ENCODE assay signal across 8 cellular contexts in the genomic region with DNA sequence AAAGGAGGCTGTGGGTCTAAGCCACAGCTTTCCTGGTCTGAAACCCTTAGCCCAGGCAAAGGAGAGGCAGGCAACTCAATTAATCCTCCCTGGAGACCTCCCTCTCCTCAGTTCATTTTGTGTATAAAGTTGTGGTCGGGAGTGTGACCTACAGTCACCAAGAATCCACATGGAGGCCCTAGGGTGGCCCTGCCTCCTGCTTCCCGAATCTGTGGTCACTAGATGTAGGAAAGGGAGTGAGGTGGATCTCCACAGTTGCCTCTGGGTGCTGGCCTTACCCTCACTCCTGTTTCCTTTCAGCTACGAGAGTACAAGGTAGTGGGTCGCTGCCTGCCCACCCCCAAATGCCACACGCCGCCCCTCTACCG. TPM values are rescaled to one million over a fixed set of nuclear protein-coding genes. Genes with fewer than 3 reads are reported as not detected.
DNase-seq lines count a peak whose midpoint lies in the region; ATAC-seq, FAIRE-seq and TF ChIP-seq lines count a peak whose summit lies in the region.

No MANE protein-coding gene starts in this region.

- H3K9ac ChIP-seq in parathyroid adenoma, result no peak overlapping the region

- in situ Hi-C loops in KBM-7 (cut with MboI; ENCODE audit: low pct_unique_long_range_greater_than_20kb, low sequenced_read_pairs), result no loop called here

- FAIRE-seq in RCC 7860 (lab: Jason Lieb, UNC), result no peak

- no peaks in the 10 kb centered on the region for H3K36me3 ChIP-seq in parathyroid adenoma (ENCODE audit: control insufficient read depth, insufficient read depth, low read length)

- no peak for ATAC-seq in GM19395 (IDR thresholded peaks at IDR 0.05; ENCODE audit: unreplicated experiment)
- ATAC-seq in left colon, result no peak

- no peak for TF ChIP-seq CTCF in epithelial cell of proximal tubule (conservative IDR thresholded peaks at IDR 0.05; ENCODE audit: low read depth, low read length)
- TF ChIP-seq CTCF in parathyroid adenoma (IDR thresholded peaks at IDR 0.05), result no peak

- no peaks in the 10 kb centered on the region for H3K9me3 ChIP-seq in parathyroid adenoma (ENCODE audit: control insufficient read depth, low read length)

- intact Hi-C loops in left colon (cut with DNase I, micrococcal nuclease), result loop anchor here in 1 of 2 donors (10.0 kb wide), 1 partner anchor 64 kb away; no protein-coding TSS in a partner anchor

- peak overlapping the region; percentile 87 for H3K4me2 ChIP-seq in parathyroid adenoma (ENCODE audit: low read length)

- H3K4me3 ChIP-seq in epithelial cell of proximal tubule (ENCODE audit: low read depth, low read length) (peak overlapping the region; percentile 93), parathyroid adenoma (ENCODE audit: low read depth, low read length) (peak overlapping the region; percentile 96)

- no peak overlapping the region for H2AFZ ChIP-seq in parathyroid adenoma

- no peaks in the 10 kb centered on the region for H3K27me3 ChIP-seq in parathyroid adenoma (ENCODE audit: control insufficient read depth, insufficient read depth, low read length)

- DNase-seq in EH (ENCODE audit: low read depth), result peak; percentile 33
- peak; percentile 25 for DNase-seq in RCC 7860 (ENCODE audit: low spot score)
- DNase-seq in epithelial cell of proximal tubule (ENCODE audit: low read depth), result no peak
- DNase-seq in HK-2 (ENCODE audit: unreplicated experiment), result no peak
- DNase-seq in KBM-7, result no peak
- no peak for DNase-seq in left colon

- no peak overlapping the region for H3K27ac ChIP-seq in parathyroid adenoma

- peaks cover 18% of the 10 kb centered on the region for H3K79me2 ChIP-seq in parathyroid adenoma

- H3K4me1 ChIP-seq in parathyroid adenoma, result peaks cover 7% of the 10 kb centered on the region

RNA-seq across cellular contexts. Expression of a gene that starts 1.3 kb away (rescaled TPM):
- total RNA-seq in epithelial cell of proximal tubule, result 1,780 and 2,411 TPM in 2 replicates
- total RNA-seq in left colon, result 1,000 to 10,000 TPM; 1,406 to 1,485 TPM

RNA-seq across cellular contexts. Expression of a gene that starts 10.8 kb away (rescaled TPM):
- total RNA-seq in epithelial cell of proximal tubule, result not detected in 2 replicates
- total RNA-seq in left colon, result not detected

RNA-seq across cellular contexts. Expression of a gene that starts 13.2 kb away (rescaled TPM):
- 5.3 and 8.0 TPM in 2 replicates for total RNA-seq in epithelial cell of proximal tubule
- total RNA-seq in left colon, result 1 to 10 TPM; 2.7 to 3.7 TPM

RNA-seq across cellular contexts. Expression of a gene that starts 39.7 kb away (rescaled TPM):
- total RNA-seq in epithelial cell of proximal tubule (not detected in 2 replicates), left colon (not detected)

Comparison
In these comparisons a context has a peak if more than half of its experiments do, and no peak if none do; other contexts are left out.
1. DNase-seq: peak in EH (single experiment) and RCC 7860 (single experiment); none in epithelial cell of proximal tubule (single experiment), HK-2 (single experiment), KBM-7 (single experiment) and left colon (0 of 2).